ENCODE assay signal across 8 cellular contexts in the genomic region with DNA sequence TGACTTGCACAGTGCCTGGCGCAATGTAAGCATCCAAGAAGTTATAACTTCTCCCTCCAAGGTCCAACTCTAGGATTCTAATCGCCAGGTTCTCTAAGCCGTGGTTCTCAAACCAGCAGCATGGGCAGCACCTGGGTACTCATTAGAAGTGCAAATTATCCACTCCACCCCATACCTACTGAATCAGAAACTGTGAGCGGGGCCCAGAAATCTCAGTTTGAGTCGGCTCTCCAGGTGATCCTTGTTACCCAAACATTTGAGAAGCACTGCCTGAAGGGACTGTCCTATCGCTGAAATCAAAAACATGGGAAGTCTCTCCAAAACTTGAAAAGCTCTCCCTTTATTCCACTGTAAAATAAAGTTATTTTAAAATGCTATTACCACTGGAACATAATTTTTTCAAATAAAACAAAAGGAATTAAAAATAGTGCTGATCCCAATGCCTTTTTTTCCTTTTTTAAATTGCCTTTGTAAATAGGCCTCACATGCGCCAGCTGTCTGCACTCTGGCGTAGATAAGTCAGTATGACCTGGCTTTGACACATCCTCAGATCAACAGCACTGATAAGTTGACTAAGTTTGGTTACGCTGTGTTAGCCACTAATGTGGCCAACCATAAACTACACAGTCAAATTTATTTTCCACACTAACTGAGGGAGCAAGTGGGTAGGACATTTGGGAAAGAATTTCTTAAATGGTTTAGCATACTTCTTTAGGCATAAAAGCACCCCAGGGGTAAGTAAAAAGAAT. TPM values are rescaled to one million over a fixed set of nuclear protein-coding genes. Genes with fewer than 3 reads are reported as not detected.
DNase-seq lines count a peak whose midpoint lies in the region; ATAC-seq and TF ChIP-seq lines count a peak whose summit lies in the region.

No MANE protein-coding gene starts in this region.

- DNase-seq in A172 (ENCODE audit: low spot score) (peak; percentile 59), T-helper 9 cell (peak; percentile 18), fibroblast of mammary gland (ENCODE audit: low read depth) (peak; percentile 65), ecto neural progenitor cell (ENCODE audit: low spot score) (no peak), NCI-H187 treated with DMSO at 0.1 percent for 48 hours (lab: John Stamatoyannopoulos, UW) (no peak), NCI-H1436 treated with DMSO at 0.1 percent for 48 hours (lab: John Stamatoyannopoulos, UW) (no peak)

- no peak for TF ChIP-seq CTCF in fibroblast of mammary gland (conservative IDR thresholded peaks at IDR 0.05; ENCODE audit: control insufficient read depth, insufficient read depth, low read depth, low read length)

- no peak overlapping the region for H3K4me3 ChIP-seq in fibroblast of mammary gland (ENCODE audit: control insufficient read depth, low read depth, low read length)

- peak; percentile 70 for ATAC-seq in GM18868 (IDR thresholded peaks at IDR 0.05; ENCODE audit: unreplicated experiment)
- no peak for ATAC-seq in GM19452 (IDR thresholded peaks at IDR 0.05; ENCODE audit: unreplicated experiment)

RNA-seq across cellular contexts. Expression of a gene that starts 8.4 kb away (rescaled TPM):
- 22.6 and 23.1 TPM in 2 replicates for total RNA-seq in A172 (2014; rRNA removed; shearing (Covaris generic))

RNA-seq across cellular contexts. Expression of a gene that starts 49.1 kb away (rescaled TPM):
- not detected in 2 replicates for total RNA-seq in A172 (2014; rRNA removed; shearing (Covaris generic))

Comparison
In these comparisons a context has a peak if more than half of its experiments do, and no peak if none do; other contexts are left out.
1. DNase-seq: peak in A172 (single experiment), T-helper 9 cell (single experiment) and fibroblast of mammary gland (single experiment); none in ecto neural progenitor cell (single experiment), NCI-H187 treated with DMSO at 0.1 percent for 48 hours (single experiment) and NCI-H1436 treated with DMSO at 0.1 percent for 48 hours (single experiment).